Comparison of ENCODE assay signal across 9 cellular contexts in genomic region chr9:131630206-131630831, GRCh38.
A peak's percentile ranks its signal among the peaks of the same experiment; 100 is the strongest.
DNase-seq lines count a peak whose midpoint lies in the region; ATAC-seq and TF ChIP-seq lines count a peak whose summit lies in the region.
"Had no signal": no experiment of that assay in that cellular context is flagged by ENCODE, and none has a peak within 500 bp of the region (broad histone marks: within the 10 kb centered on the region; RNA-seq: fewer than 3 reads in every experiment).

No MANE protein-coding gene starts in this region.

- H3K36me3 Mint-ChIP-seq in activated CD8-positive, alpha-beta memory T cell treated with anti-CD3 and anti-CD28 coated beads, Interleukin-2, amount 10 ng/mL, durations not matched to agents 7 days and 5 days, result peaks cover 60% of the 10 kb centered on the region

- H3K4me3 Mint-ChIP-seq in activated CD8-positive, alpha-beta memory T cell treated with anti-CD3 and anti-CD28 coated beads, Interleukin-2, amount 10 ng/mL, durations not matched to agents 7 days and 5 days, result no peak overlapping the region

- peaks cover 73% of the 10 kb centered on the region for H3K4me1 ChIP-seq in body of pancreas

- peaks cover 78% of the 10 kb centered on the region for H3K4me1 Mint-ChIP-seq in activated CD8-positive, alpha-beta memory T cell treated with anti-CD3 and anti-CD28 coated beads, Interleukin-2, amount 10 ng/mL, durations not matched to agents 7 days and 5 days

- DNase-seq in activated CD8-positive, alpha-beta memory T cell treated with anti-CD3 and anti-CD28 coated beads, Interleukin-2, amount 10 ng/mL, durations not matched to agents 7 days and 5 days, result no peak
- no peak for DNase-seq in activated CD8-positive, alpha-beta memory T cell treated with anti-CD3 and anti-CD28 coated beads, Interleukin-2, amount 50 U/mL, for 48 hours
- DNase-seq in body of pancreas (peak in 3 of 4 donors; percentile 55 to 74 (median 62)), middle frontal gyrus (ENCODE audit: extremely low spot score, low spot score) (no peak), islet precursor cell (no peak)
- DNase-seq in stimulated activated naive CD8-positive, alpha-beta T cell treated with anti-CD3 and anti-CD28 coated beads, Interleukin-15, Interleukin-2, amounts not matched to agents 100 U/mL and 50 U/mL, for 24 hours, result peak; percentile 47
- DNase-seq: heart right ventricle had no signal

- ATAC-seq in activated CD8-positive, alpha-beta memory T cell treated with anti-CD3 and anti-CD28 coated beads, Interleukin-2, amount 10 ng/mL, durations not matched to agents 7 days and 5 days, result no peak
- ATAC-seq in HG02798 (IDR thresholded peaks at IDR 0.05; ENCODE audit: poor library complexity, unreplicated experiment) (peak; percentile 47), body of pancreas (no peak), HG02759 (IDR thresholded peaks at IDR 0.05; ENCODE audit: unreplicated experiment) (no peak)
- ATAC-seq in stimulated activated naive CD8-positive, alpha-beta T cell treated with anti-CD3 and anti-CD28 coated beads, Interleukin-15, Interleukin-2, amounts not matched to agents 100 U/mL and 50 U/mL, for 24 hours, result peak; percentile 38

- TF ChIP-seq POLR2A in body of pancreas (IDR thresholded peaks at IDR 0.05), result peak in 1 of 3 donors; percentile 10

- intact Hi-C loops in body of pancreas (cut with DNase I), result no loop called here

- H3K27ac Mint-ChIP-seq in activated CD8-positive, alpha-beta memory T cell treated with anti-CD3 and anti-CD28 coated beads, Interleukin-2, amount 10 ng/mL, durations not matched to agents 7 days and 5 days, result peak overlapping the region; percentile 91

- H3K9me3 ChIP-seq in body of pancreas, result no peaks in the 10 kb centered on the region
- H3K9me3 ChIP-seq: heart right ventricle had no signal

- H3K36me3 ChIP-seq in body of pancreas (replicated peaks in 1 of 2; ENCODE audit: insufficient read depth in 1 of 2, low read depth in 2 of 2), result no peaks in the 10 kb centered on the region

- WGBS in body of pancreas, 2 donors, result 71 to 73% methylated on average over 5 to 14 of the region's 15 CpGs

- CTCF ChIA-PET in activated CD8-positive, alpha-beta memory T cell treated with anti-CD3 and anti-CD28 coated beads, Interleukin-2, amount 10 ng/mL, durations not matched to agents 7 days and 5 days (lab: Charles Lee), result interaction anchor here (0.7 to 3.9 kb wide), 9 partner anchors 8 to 1472 kb away, joined by 3 to 29 read pairs (median 4); partner anchors contain the start of gene RAPGEF1

- H3K27ac ChIP-seq in body of pancreas, result peak overlapping the region in 3 of 4 donors; percentile 22 to 59 (median 58)

- no peaks in the 10 kb centered on the region for H3K27me3 ChIP-seq in body of pancreas
- H3K27me3 ChIP-seq: heart right ventricle had no signal

- H3K9me3 Mint-ChIP-seq in activated CD8-positive, alpha-beta memory T cell treated with anti-CD3 and anti-CD28 coated beads, Interleukin-2, amount 10 ng/mL, durations not matched to agents 7 days and 5 days (ENCODE audit: low read depth), result no peaks in the 10 kb centered on the region

- H3K27me3 Mint-ChIP-seq in activated CD8-positive, alpha-beta memory T cell treated with anti-CD3 and anti-CD28 coated beads, Interleukin-2, amount 10 ng/mL, durations not matched to agents 7 days and 5 days, result no peaks in the 10 kb centered on the region

- no peak for TF ChIP-seq CTCF in body of pancreas (IDR thresholded peaks at IDR 0.05)

- no peak overlapping the region for H3K4me3 ChIP-seq in body of pancreas
- H3K4me3 ChIP-seq: heart right ventricle had no signal

Comparison
In these comparisons a context has a peak if more than half of its experiments do, and no peak if none do; other contexts are left out.
1. ATAC-seq: peak in HG02798 (single experiment) and stimulated activated naive CD8-positive, alpha-beta T cell treated with anti-CD3 and anti-CD28 coated beads, Interleukin-15, Interleukin-2, amounts not matched to agents 100 U/mL and 50 U/mL, for 24 hours (single experiment); none in activated CD8-positive, alpha-beta memory T cell treated with anti-CD3 and anti-CD28 coated beads, Interleukin-2, amount 10 ng/mL, durations not matched to agents 7 days and 5 days (single experiment), body of pancreas (single experiment) and HG02759 (single experiment).
2. DNase-seq: peak in body of pancreas (3 of 4) and stimulated activated naive CD8-positive, alpha-beta T cell treated with anti-CD3 and anti-CD28 coated beads, Interleukin-15, Interleukin-2, amounts not matched to agents 100 U/mL and 50 U/mL, for 24 hours (single experiment); none in activated CD8-positive, alpha-beta memory T cell treated with anti-CD3 and anti-CD28 coated beads, Interleukin-2, amount 10 ng/mL, durations not matched to agents 7 days and 5 days (single experiment), activated CD8-positive, alpha-beta memory T cell treated with anti-CD3 and anti-CD28 coated beads, Interleukin-2, amount 50 U/mL, for 48 hours (single experiment), middle frontal gyrus (single experiment) and islet precursor cell (single experiment).